ENCODE assay signal across 8 cellular contexts in genomic region chr19:19554074-19555023, GRCh38. TPM values are rescaled to one million over a fixed set of nuclear protein-coding genes. Genes with fewer than 3 reads are reported as not detected.
A peak's percentile ranks its signal among the peaks of the same experiment; 100 is the strongest.
DNase-seq lines count a peak whose midpoint lies in the region; ATAC-seq and TF ChIP-seq lines count a peak whose summit lies in the region.

No MANE protein-coding gene starts in this region.

- DNase-seq in Caco-2 (peak in 1 of 2 experiments; percentile 64), testis (peak; percentile 50), hippocampal formation (lab: John Stamatoyannopoulos, UW) (no peak), SHP77 (lab: John Stamatoyannopoulos, UW) (no peak)
- peak; percentile 87 for DNase-seq in activated CD4-positive, alpha-beta T cell treated with anti-CD3 and anti-CD28 coated beads, Interleukin-2, amount 10 ng/mL, durations not matched to agents 24 days and 14 days
- DNase-seq in effector CD4-positive, alpha-beta T cell: peak; percentile 42
- DNase-seq in naive thymus-derived CD4-positive, alpha-beta T cell: peak in 4 of 9 donors; percentile 37 to 73 (median 52)

- no TSS peak for BruUV-seq in Caco-2 (replicated peaks; lab: Mats Ljungman, UMichigan)

- no peaks in the 10 kb centered on the region for H3K9me3 ChIP-seq in Caco-2
- no peaks in the 10 kb centered on the region for H3K9me3 ChIP-seq in Loucy (ENCODE audit: insufficient read depth, low read depth, low read length)
- H3K9me3 ChIP-seq in naive thymus-derived CD4-positive, alpha-beta T cell (ENCODE audit: control insufficient read depth in 2 of 3, low read length in 3 of 3): no peaks in the 10 kb centered on the region
- no peaks in the 10 kb centered on the region for H3K9me3 ChIP-seq in testis

- no peak overlapping the region for H3K4me3 ChIP-seq in Caco-2 (ENCODE audit: low read depth, low read length)
- no peak overlapping the region for H3K4me3 ChIP-seq in Loucy (ENCODE audit: low read length, poor library complexity, severe bottlenecking)
- H3K4me3 ChIP-seq in naive thymus-derived CD4-positive, alpha-beta T cell (ENCODE audit: low read length): no peak overlapping the region
- H3K4me3 ChIP-seq in testis: no peak overlapping the region

- H3K27me3 ChIP-seq in Caco-2 (replicated peaks; ENCODE audit: control insufficient read depth, insufficient read depth, low read length): no peaks in the 10 kb centered on the region
- no peaks in the 10 kb centered on the region for H3K27me3 ChIP-seq in Loucy (ENCODE audit: insufficient read depth, low read length, poor library complexity, severe bottlenecking)
- H3K27me3 ChIP-seq in naive thymus-derived CD4-positive, alpha-beta T cell (ENCODE audit: control insufficient read depth in 2 of 2, insufficient read depth in 2 of 2, low read length in 2 of 2): no peaks in the 10 kb centered on the region
- no peaks in the 10 kb centered on the region for H3K27me3 ChIP-seq in testis

- H3K9me3 Mint-ChIP-seq in Caco-2 (ENCODE audit: unreplicated experiment): no peaks in the 10 kb centered on the region
- H3K9me3 Mint-ChIP-seq in activated CD4-positive, alpha-beta T cell treated with anti-CD3 and anti-CD28 coated beads, Interleukin-2, amount 10 ng/mL, durations not matched to agents 24 days and 14 days: no peaks in the 10 kb centered on the region
- no peaks in the 10 kb centered on the region for H3K9me3 Mint-ChIP-seq in naive thymus-derived CD4-positive, alpha-beta T cell

- no peaks in the 10 kb centered on the region for H3K79me2 ChIP-seq in Loucy (ENCODE audit: insufficient read depth, low read length)

- H2AFZ ChIP-seq in Loucy (ENCODE audit: low read length): no peak overlapping the region

- no peaks in the 10 kb centered on the region for H3K9me2 ChIP-seq in Loucy (replicated peaks; ENCODE audit: low read depth, low read length)

- no peak overlapping the region for H3K4me2 ChIP-seq in Loucy (ENCODE audit: low read depth, low read length, poor library complexity, severe bottlenecking)

- H3K36me3 ChIP-seq in Caco-2 (ENCODE audit: control insufficient read depth, insufficient read depth, low read length) (no peaks in the 10 kb centered on the region), Loucy (ENCODE audit: insufficient read depth, low read length) (no peaks in the 10 kb centered on the region), testis (ENCODE audit: low read depth, missing control alignments) (no peaks in the 10 kb centered on the region)
- no peaks in the 10 kb centered on the region for H3K36me3 ChIP-seq in naive thymus-derived CD4-positive, alpha-beta T cell (ENCODE audit: control insufficient read depth in 2 of 3, insufficient read depth in 3 of 3, low read length in 3 of 3)

- H3K36me3 Mint-ChIP-seq in Caco-2 (ENCODE audit: insufficient read depth, unreplicated experiment): no peaks in the 10 kb centered on the region
- peaks cover 4% of the 10 kb centered on the region for H3K36me3 Mint-ChIP-seq in activated CD4-positive, alpha-beta T cell treated with anti-CD3 and anti-CD28 coated beads, Interleukin-2, amount 10 ng/mL, durations not matched to agents 24 days and 14 days (ENCODE audit: low read depth)
- peaks cover 0 to 10% (median 0%) of the 10 kb centered on the region in 5 donors for H3K36me3 Mint-ChIP-seq in naive thymus-derived CD4-positive, alpha-beta T cell

- H3K27ac Mint-ChIP-seq in Caco-2 (ENCODE audit: unreplicated experiment): no peak overlapping the region
- H3K27ac Mint-ChIP-seq in activated CD4-positive, alpha-beta T cell treated with anti-CD3 and anti-CD28 coated beads, Interleukin-2, amount 10 ng/mL, durations not matched to agents 24 days and 14 days: no peak overlapping the region
- peak overlapping the region in 2 of 9 donors; percentile 46 to 77 for H3K27ac Mint-ChIP-seq in naive thymus-derived CD4-positive, alpha-beta T cell

- no peaks in the 10 kb centered on the region for H4K20me1 ChIP-seq in Loucy (ENCODE audit: insufficient read depth, low read length, poor library complexity, severe bottlenecking)

- 44 to 77% methylated on average over 12 to 33 of the region's 34 CpGs for WGBS in testis, 2 donors

- no peak for TF ChIP-seq POLR2A in testis (IDR thresholded peaks at IDR 0.05)

- intact Hi-C loops in Caco-2 (cut with micrococcal nuclease; ENCODE audit: unreplicated experiment): loop anchor here (5.0 kb wide), 1 partner anchor 63 kb away; the partner anchor contains the start of gene PBX4
- intact Hi-C loops in activated CD4-positive, alpha-beta T cell treated with anti-CD3 and anti-CD28 coated beads, Interleukin-2, amount 10 ng/mL, durations not matched to agents 24 days and 14 days (cut with micrococcal nuclease): loop anchor here (1.0 to 5.0 kb wide), 2 partner anchors 22 to 38 kb away; no protein-coding TSS in a partner anchor
- intact Hi-C loops in naive thymus-derived CD4-positive, alpha-beta T cell (cut with micrococcal nuclease): loop anchor here (2.0 to 5.0 kb wide), 3 partner anchors 22 to 88 kb away; partner anchors contain the start of gene GMIP (in 1 of the 2)
- intact Hi-C loops in testis (cut with DNase I; ENCODE audit: low total_unique reads): no loop called here

- H3K4me1 ChIP-seq in Caco-2: no peaks in the 10 kb centered on the region
- H3K4me1 ChIP-seq in Loucy (ENCODE audit: insufficient read depth, low read length, poor library complexity, severe bottlenecking): no peaks in the 10 kb centered on the region
- peaks cover 0 to 6% of the 10 kb centered on the region in 2 donors for H3K4me1 ChIP-seq in naive thymus-derived CD4-positive, alpha-beta T cell (ENCODE audit: control insufficient read depth in 2 of 2, insufficient read depth in 2 of 2, low read length in 2 of 2)
- H3K4me1 ChIP-seq in testis: no peaks in the 10 kb centered on the region

- POLR2A ChIA-PET in Caco-2 (lab: Charles Lee): no interaction called here
- POLR2A ChIA-PET in naive thymus-derived CD4-positive, alpha-beta T cell (lab: Charles Lee): interaction anchor here (0.7 to 4.7 kb wide), 10 partner anchors 23 to 311 kb away, joined by 3 to 22 read pairs (median 6); partner anchors contain the start of genes GMIP, LPAR2, ZNF101 and ZNF253

- no peaks in the 10 kb centered on the region for H3K4me1 Mint-ChIP-seq in Caco-2 (ENCODE audit: low read depth, unreplicated experiment)
- H3K4me1 Mint-ChIP-seq in activated CD4-positive, alpha-beta T cell treated with anti-CD3 and anti-CD28 coated beads, Interleukin-2, amount 10 ng/mL, durations not matched to agents 24 days and 14 days: peaks cover 5% of the 10 kb centered on the region
- H3K4me1 Mint-ChIP-seq in naive thymus-derived CD4-positive, alpha-beta T cell: peaks cover 7 to 16% (median 13%) of the 10 kb centered on the region in 7 donors

- no peaks in the 10 kb centered on the region for H3F3A ChIP-seq in Loucy (ENCODE audit: low read depth)

- peak; percentile 67 for ATAC-seq in naive thymus-derived CD4-positive, alpha-beta T cell

- H3K9ac ChIP-seq in Loucy (ENCODE audit: low read depth, low read length, poor library complexity, severe bottlenecking): no peak overlapping the region

- no peaks in the 10 kb centered on the region for H3K27me3 Mint-ChIP-seq in Caco-2 (ENCODE audit: insufficient read depth, unreplicated experiment)
- no peaks in the 10 kb centered on the region for H3K27me3 Mint-ChIP-seq in activated CD4-positive, alpha-beta T cell treated with anti-CD3 and anti-CD28 coated beads, Interleukin-2, amount 10 ng/mL, durations not matched to agents 24 days and 14 days
- no peaks in the 10 kb centered on the region for H3K27me3 Mint-ChIP-seq in naive thymus-derived CD4-positive, alpha-beta T cell

- no peak overlapping the region for H3K4me3 Mint-ChIP-seq in Caco-2 (ENCODE audit: unreplicated experiment)
- H3K4me3 Mint-ChIP-seq in activated CD4-positive, alpha-beta T cell treated with anti-CD3 and anti-CD28 coated beads, Interleukin-2, amount 10 ng/mL, durations not matched to agents 24 days and 14 days: no peak overlapping the region
- H3K4me3 Mint-ChIP-seq in naive thymus-derived CD4-positive, alpha-beta T cell: no peak overlapping the region

- CTCF ChIA-PET in Caco-2 (lab: Charles Lee): interaction anchor here (0.6 to 1.3 kb wide), 8 partner anchors 14 to 302 kb away, joined by 3 to 12 read pairs (median 4); partner anchors contain the start of gene YJEFN3
- CTCF ChIA-PET in naive thymus-derived CD4-positive, alpha-beta T cell (lab: Charles Lee): interaction anchor here (0.6 to 4.0 kb wide), 9 partner anchors 14 to 65 kb away, joined by 3 to 24 read pairs (median 4); partner anchors contain the start of gene PBX4

- TF ChIP-seq CTCF in Caco-2 (IDR thresholded peaks at IDR 0.05; ENCODE audit: insufficient read depth in 1 of 2, low read depth in 1 of 2, low read length in 1 of 2, severe bottlenecking in 1 of 2, unreplicated experiment in 1 of 2) (peak; percentile 53 to 69), Loucy (conservative IDR thresholded peaks at IDR 0.05; ENCODE audit: low read length) (peak; percentile 71), testis (IDR thresholded peaks at IDR 0.05) (peak in 2 of 3 experiments; percentile 48 to 67)

- no peak overlapping the region for H3K27ac ChIP-seq in naive thymus-derived CD4-positive, alpha-beta T cell (ENCODE audit: low read depth, low read length)
- no peak overlapping the region for H3K27ac ChIP-seq in testis

RNA-seq across cellular contexts. Expression of gene CILP2, which starts 16.3 kb away (rescaled TPM):
- total RNA-seq in Caco-2 (2022) (1.1 and 1.3 TPM in 2 replicates), testis (1 to 10 TPM; 5.6 to 9.5 TPM)
- total RNA-seq in activated CD4-positive, alpha-beta T cell treated with anti-CD3 and anti-CD28 coated beads, Interleukin-2, amount 10 ng/mL, durations not matched to agents 24 days and 14 days: 0.14 TPM in 2 replicates
- under 1 TPM in 4 of 5 experiments, not detected in 1; 0.32 to 0.53 (median 0.49) TPM for total RNA-seq in naive thymus-derived CD4-positive, alpha-beta T cell
- under 1 TPM; 0.27 to 0.69 TPM for polyA plus RNA-seq in naive thymus-derived CD4-positive, alpha-beta T cell
- polyA plus RNA-seq in testis (ENCODE audit: insufficient read depth, low read depth, low replicate concordance): 10.0 TPM

RNA-seq across cellular contexts. Expression of gene YJEFN3, which starts 25.6 kb away (rescaled TPM):
- total RNA-seq in Caco-2 (2022) (6.7 and 8.1 TPM in 2 replicates), testis (10 to 100 TPM; 29.3 to 49.1 TPM)
- total RNA-seq in activated CD4-positive, alpha-beta T cell treated with anti-CD3 and anti-CD28 coated beads, Interleukin-2, amount 10 ng/mL, durations not matched to agents 24 days and 14 days: 11.4 and 14.6 TPM in 2 replicates
- 10 to 100 TPM in 3 of 5 experiments, 1 to 10 TPM in 2; 3.3 to 18.2 (median 12.7) TPM for total RNA-seq in naive thymus-derived CD4-positive, alpha-beta T cell
- polyA plus RNA-seq in naive thymus-derived CD4-positive, alpha-beta T cell: under 1 TPM in 1 of 2 donors, not detected in 1; 0.68 TPM
- 24.2 TPM for polyA plus RNA-seq in testis (ENCODE audit: insufficient read depth, low read depth, low replicate concordance)

RNA-seq across cellular contexts. Expression of gene NDUFA13, which starts 38.3 kb away (rescaled TPM):
- 345 and 355 TPM in 2 replicates for total RNA-seq in Caco-2 (2022)
- total RNA-seq in activated CD4-positive, alpha-beta T cell treated with anti-CD3 and anti-CD28 coated beads, Interleukin-2, amount 10 ng/mL, durations not matched to agents 24 days and 14 days: 370 and 391 TPM in 2 replicates
- total RNA-seq in naive thymus-derived CD4-positive, alpha-beta T cell: 100 to 1,000 TPM; 172 to 362 (median 176) TPM
- 100 to 1,000 TPM; 363 to 380 TPM for polyA plus RNA-seq in naive thymus-derived CD4-positive, alpha-beta T cell
- 100 to 1,000 TPM; 210 to 283 TPM for total RNA-seq in testis
- polyA plus RNA-seq in testis (ENCODE audit: insufficient read depth, low read depth, low replicate concordance): 260 TPM

RNA-seq across cellular contexts. Expression of gene TSSK6, which starts 39.0 kb away (rescaled TPM):
- total RNA-seq in Caco-2 (2022) (3.1 and 3.8 TPM in 2 replicates), testis (100 to 1,000 TPM; 117 to 722 TPM)
- total RNA-seq in activated CD4-positive, alpha-beta T cell treated with anti-CD3 and anti-CD28 coated beads, Interleukin-2, amount 10 ng/mL, durations not matched to agents 24 days and 14 days: 3.3 and 4.4 TPM in 2 replicates
- 10 to 100 TPM in 1 of 5 experiments, 1 to 10 TPM in 4; 3.3 to 11.3 (median 5.2) TPM for total RNA-seq in naive thymus-derived CD4-positive, alpha-beta T cell
- polyA plus RNA-seq in naive thymus-derived CD4-positive, alpha-beta T cell: 1 to 10 TPM; 1.4 to 4.2 TPM
- 125 TPM for polyA plus RNA-seq in testis (ENCODE audit: insufficient read depth, low read depth, low replicate concordance)

Comparison
In these comparisons a context has a peak if more than half of its experiments do, and no peak if none do; other contexts are left out.
1. DNase-seq: peak in activated CD4-positive, alpha-beta T cell treated with anti-CD3 and anti-CD28 coated beads, Interleukin-2, amount 10 ng/mL, durations not matched to agents 24 days and 14 days (single experiment), effector CD4-positive, alpha-beta T cell (single experiment) and testis (single experiment); none in hippocampal formation (0 of 2) and SHP77 (0 of 2).
2. Peak in every context shown above with its lines, with median percentiles within 50 percentile points of each other: CTCF ChIP-seq.